ENCODE assay signal across 8 cellular contexts in genomic region chr16:57535680-57536305, GRCh38. TPM values are rescaled to one million over a fixed set of nuclear protein-coding genes. Genes with fewer than 3 reads are reported as not detected.
DNase-seq lines count a peak whose midpoint lies in the region; ATAC-seq and TF ChIP-seq lines count a peak whose summit lies in the region.

No MANE protein-coding gene starts in this region.

- H4K20me1 ChIP-seq in Loucy (ENCODE audit: insufficient read depth, low read length, poor library complexity, severe bottlenecking) (no peaks in the 10 kb centered on the region), SU-DHL-6 (ENCODE audit: low read depth, low read length) (no peaks in the 10 kb centered on the region)

- no peak for TF ChIP-seq EP300 in transverse colon (IDR thresholded peaks at IDR 0.05; ENCODE audit: low read depth)

- H3K4me1 ChIP-seq in ES-I3 (ENCODE audit: insufficient read depth, low read length) (peaks cover 46% of the 10 kb centered on the region), Loucy (ENCODE audit: insufficient read depth, low read length, poor library complexity, severe bottlenecking) (peaks cover 75% of the 10 kb centered on the region), heart left ventricle (peaks cover 0 to 81% (median 33%) of the 10 kb centered on the region in 12 donors), transverse colon (peaks cover 12 to 41% (median 35%) of the 10 kb centered on the region in 4 donors)

- H3F3A ChIP-seq in Loucy (ENCODE audit: low read depth) (no peaks in the 10 kb centered on the region), SU-DHL-6 (ENCODE audit: insufficient read depth) (0 out of 2 replicates have a peak, but pooled peaks cover 5% of the 10 kb centered on the region)

- H3K27me3 ChIP-seq in H7 (ENCODE audit: control insufficient read depth, insufficient read depth, low read length) = peaks cover 4% of the 10 kb centered on the region
- no peaks in the 10 kb centered on the region for H3K27me3 ChIP-seq in Loucy (ENCODE audit: insufficient read depth, low read length, poor library complexity, severe bottlenecking)
- no peaks in the 10 kb centered on the region for H3K27me3 ChIP-seq in SU-DHL-6 (ENCODE audit: low read length)
- H3K27me3 ChIP-seq in heart left ventricle = peaks cover 0 to 5% (median 0%) of the 10 kb centered on the region in 9 donors
- peaks cover 9% of the 10 kb centered on the region for H3K27me3 ChIP-seq in transverse colon

- ATAC-seq in heart left ventricle = peak; percentile 94 to 97 (median 96)

- H3K4me3 ChIP-seq in H7 (ENCODE audit: insufficient read depth, low read depth, low read length) (peak overlapping the region; percentile 63), Loucy (ENCODE audit: low read length, poor library complexity, severe bottlenecking) (peak overlapping the region; percentile 89), SU-DHL-6 (ENCODE audit: insufficient read depth, low read length, poor library complexity, severe bottlenecking) (peak overlapping the region; percentile 74), heart left ventricle (peak overlapping the region; percentile 64 to 98 (median 91)), transverse colon (peak overlapping the region; percentile 61 to 96 (median 74))

- H3K79me2 ChIP-seq in Loucy (ENCODE audit: insufficient read depth, low read length) = peaks cover 62% of the 10 kb centered on the region
- no peaks in the 10 kb centered on the region for H3K79me2 ChIP-seq in SU-DHL-6 (ENCODE audit: insufficient read depth, low read length)

- TF ChIP-seq CTCF in Loucy (conservative IDR thresholded peaks at IDR 0.05; ENCODE audit: low read length) (no peak), SU-DHL-6 (IDR thresholded peaks at IDR 0.05; ENCODE audit: insufficient read depth, low read length, poor library complexity, severe bottlenecking) (no peak), heart left ventricle (IDR thresholded peaks at IDR 0.05) (peak in 6 of 12 donors; percentile 12 to 57 (median 33)), transverse colon (IDR thresholded peaks at IDR 0.05) (peak in 3 of 5 experiments; percentile 13 to 21 (median 17))

- H3K9me2 ChIP-seq in Loucy (replicated peaks; ENCODE audit: low read depth, low read length) = no peaks in the 10 kb centered on the region
- H3K9me2 ChIP-seq in SU-DHL-6 (replicated peaks; ENCODE audit: insufficient read depth, low read length) = no peaks in the 10 kb centered on the region

- peak overlapping the region; percentile 77 for H3K4me2 ChIP-seq in Loucy (ENCODE audit: low read depth, low read length, poor library complexity, severe bottlenecking)
- H3K4me2 ChIP-seq in SU-DHL-6 (ENCODE audit: low read depth, low read length, poor library complexity, severe bottlenecking) = peak overlapping the region; percentile 77

- TF ChIP-seq POLR2A in heart left ventricle (IDR thresholded peaks at IDR 0.05) (peak in 1 of 2 donors; percentile 37), transverse colon (IDR thresholded peaks at IDR 0.05) (no peak)

- H3K36me3 ChIP-seq in ES-I3 (ENCODE audit: insufficient read depth, low read length) = no peaks in the 10 kb centered on the region
- H3K36me3 ChIP-seq in H7 (replicated peaks; ENCODE audit: control insufficient read depth, insufficient read depth, low read length) = no peaks in the 10 kb centered on the region; the same call in 1 of the 2 replicates
- H3K36me3 ChIP-seq in Loucy (ENCODE audit: insufficient read depth, low read length) = no peaks in the 10 kb centered on the region
- H3K36me3 ChIP-seq in SU-DHL-6 (ENCODE audit: low read length) = no peaks in the 10 kb centered on the region
- no peaks in the 10 kb centered on the region for H3K36me3 ChIP-seq in heart left ventricle
- H3K36me3 ChIP-seq in transverse colon = no peaks in the 10 kb centered on the region

- DNase-seq in H7 (peak; percentile 100), heart left ventricle (peak; percentile 96 to 97 (median 97)), pons (ENCODE audit: low spot score) (peak; percentile 59), transverse colon (peak; percentile 95)
- peak; percentile 81 for DNase-seq in activated naive CD8-positive, alpha-beta T cell treated with anti-CD3 and anti-CD28 coated beads, Interleukin-2, amount 50 U/mL, for 16 hours (ENCODE audit: low read depth, low spot score)

- intact Hi-C loops in heart left ventricle (cut with DNase I) (no loop called here), transverse colon (cut with DNase I; ENCODE audit: low total_unique reads) (no loop called here)

- in situ Hi-C loops in transverse colon (cut with MboI; ENCODE audit: low pct_ligation_motif_present in 1 of 4, low pct_unique_long_range_greater_than_20kb in 1 of 4, low sequenced_read_pairs in 3 of 4) = no loop called here

- H3K9me3 ChIP-seq in ES-I3 (ENCODE audit: control insufficient read depth, insufficient read depth, low read length) = no peaks in the 10 kb centered on the region
- no peaks in the 10 kb centered on the region for H3K9me3 ChIP-seq in Loucy (ENCODE audit: insufficient read depth, low read depth, low read length)
- H3K9me3 ChIP-seq in SU-DHL-6 (ENCODE audit: insufficient read depth, low read length) = no peaks in the 10 kb centered on the region
- H3K9me3 ChIP-seq in heart left ventricle = no peaks in the 10 kb centered on the region
- H3K9me3 ChIP-seq in transverse colon = no peaks in the 10 kb centered on the region

- peak overlapping the region; percentile 87 for H2AFZ ChIP-seq in Loucy (ENCODE audit: low read length)
- peak overlapping the region; percentile 96 for H2AFZ ChIP-seq in SU-DHL-6 (ENCODE audit: low read depth, low read length, severe bottlenecking)

- WGBS in heart left ventricle, 4 donors = 1 to 2% (median 1%) methylated on average over 16 to 50 of the region's 50 CpGs
- WGBS in transverse colon (ENCODE audit: low coverage in 1 of 2), 2 donors = 2% methylated on average over 26 of the region's 50 CpGs; no CpG with 5 or more reads in 1 of the 2 donors

- H3K27ac ChIP-seq in SU-DHL-6 (ENCODE audit: low read depth, low read length) (no peak overlapping the region), heart left ventricle (peak overlapping the region; percentile 61 to 97 (median 93)), transverse colon (peak overlapping the region; percentile 80 to 95 (median 90))

- H3K9ac ChIP-seq in ES-I3 (ENCODE audit: low read depth, low read length) = peak overlapping the region; percentile 88
- H3K9ac ChIP-seq in Loucy (ENCODE audit: low read depth, low read length, poor library complexity, severe bottlenecking) = peak overlapping the region; percentile 90
- peak overlapping the region; percentile 58 for H3K9ac ChIP-seq in SU-DHL-6 (ENCODE audit: low read length)

RNA-seq across cellular contexts. Expression of gene CCDC102A, which starts 0.6 kb away (rescaled TPM):
- 9.3 and 10.4 TPM in 2 replicates for total RNA-seq in H7 (2014; rRNA removed; shearing (Covaris generic))
- 10 to 100 TPM in 2 of 9 donors, 1 to 10 TPM in 7; 3.3 to 17.0 (median 6.8) TPM for total RNA-seq in heart left ventricle
- 1 to 10 TPM; 4.4 to 8.1 TPM for polyA plus RNA-seq in heart left ventricle
- 10 to 100 TPM in 1 of 4 donors, 1 to 10 TPM in 3; 2.2 to 17.7 (median 3.7) TPM for total RNA-seq in transverse colon

RNA-seq across cellular contexts. Expression of gene ADGRG5, which starts 6.7 kb away (rescaled TPM):
- 6.2 and 6.4 TPM in 2 replicates for total RNA-seq in H7 (2014; rRNA removed; shearing (Covaris generic))
- total RNA-seq in heart left ventricle (1 to 10 TPM in 1 of 9 donors, under 1 TPM in 3, not detected in 5; 0.07 to 1.4 (median 0.11) TPM), transverse colon (1 to 10 TPM in 2 of 4 donors, under 1 TPM in 1, not detected in 1; 0.41 to 1.9 (median 1.9) TPM)
- polyA plus RNA-seq in heart left ventricle = under 1 TPM in 1 of 2 donors, not detected in 1; 0.04 TPM

RNA-seq across cellular contexts. Expression of gene DOK4, which starts 49.5 kb away (rescaled TPM):
- total RNA-seq in H7 (2014; rRNA removed; shearing (Covaris generic)) = 15.3 and 15.7 TPM in 2 replicates
- total RNA-seq in heart left ventricle (10 to 100 TPM in 3 of 9 donors, 1 to 10 TPM in 6; 6.4 to 14.8 (median 7.9) TPM), transverse colon (100 to 1,000 TPM in 3 of 4 donors, 10 to 100 TPM in 1; 57.9 to 312 (median 143) TPM)
- polyA plus RNA-seq in heart left ventricle = 1 to 10 TPM; 5.9 to 6.7 TPM

Comparison
In these comparisons a context has a peak if more than half of its experiments do, and no peak if none do; other contexts are left out.
1. CTCF ChIP-seq: peak in transverse colon (3 of 5); none in Loucy (single experiment) and SU-DHL-6 (single experiment).
2. Peak in every context shown above with its lines, with median percentiles within 50 percentile points of each other: H3K9ac ChIP-seq, DNase-seq and H3K4me3 ChIP-seq.